ENCODE assay signal across 1 cellular context in the genomic region with DNA sequence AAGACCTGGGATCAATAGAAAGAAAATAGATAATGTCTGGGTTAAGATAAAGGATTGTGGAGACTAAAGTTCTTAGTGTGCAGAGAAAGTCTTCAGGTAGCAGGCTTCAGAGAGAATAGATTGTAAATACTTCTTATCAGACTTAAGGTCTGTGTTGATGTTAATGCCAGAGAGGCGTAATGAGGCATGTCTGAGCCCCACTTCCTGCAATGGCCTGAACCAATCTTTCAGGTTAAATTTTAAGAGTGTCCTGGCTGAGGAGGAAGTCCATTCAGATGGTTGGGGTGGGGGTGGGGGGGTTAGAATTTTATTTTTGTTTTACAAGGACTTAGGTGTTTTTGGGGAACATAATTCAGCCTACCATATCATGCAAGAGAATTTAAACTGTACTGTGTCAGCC.
A peak's percentile ranks its signal among the peaks of the same experiment; 100 is the strongest.
TF ChIP-seq lines count a peak whose summit lies in the region.

No MANE protein-coding gene starts in this region.

TF ChIP-seq in GM12878, 131 proteins besides CTCF, POLR2A, EP300 and RAD21 (continued from another document):
- TF ChIP-seq, protein P1, sequence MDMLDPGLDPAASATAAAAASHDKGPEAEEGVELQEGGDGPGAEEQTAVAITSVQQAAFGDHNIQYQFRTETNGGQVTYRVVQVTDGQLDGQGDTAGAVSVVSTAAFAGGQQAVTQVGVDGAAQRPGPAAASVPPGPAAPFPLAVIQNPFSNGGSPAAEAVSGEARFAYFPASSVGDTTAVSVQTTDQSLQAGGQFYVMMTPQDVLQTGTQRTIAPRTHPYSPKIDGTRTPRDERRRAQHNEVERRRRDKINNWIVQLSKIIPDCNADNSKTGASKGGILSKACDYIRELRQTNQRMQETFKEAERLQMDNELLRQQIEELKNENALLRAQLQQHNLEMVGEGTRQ (IDR thresholded peaks at IDR 0.05; ENCODE audit: borderline replicate concordance, low read depth, low read length): no peak
- TF ChIP-seq RCOR1 (conservative IDR thresholded peaks at IDR 0.05; ENCODE audit: low read depth, low read length): 0 out of 2 replicates have a peak, but pooled peaks have one; percentile 62
- TF ChIP-seq NR2F1 (conservative IDR thresholded peaks at IDR 0.05): no peak
- TF ChIP-seq, protein P2, sequence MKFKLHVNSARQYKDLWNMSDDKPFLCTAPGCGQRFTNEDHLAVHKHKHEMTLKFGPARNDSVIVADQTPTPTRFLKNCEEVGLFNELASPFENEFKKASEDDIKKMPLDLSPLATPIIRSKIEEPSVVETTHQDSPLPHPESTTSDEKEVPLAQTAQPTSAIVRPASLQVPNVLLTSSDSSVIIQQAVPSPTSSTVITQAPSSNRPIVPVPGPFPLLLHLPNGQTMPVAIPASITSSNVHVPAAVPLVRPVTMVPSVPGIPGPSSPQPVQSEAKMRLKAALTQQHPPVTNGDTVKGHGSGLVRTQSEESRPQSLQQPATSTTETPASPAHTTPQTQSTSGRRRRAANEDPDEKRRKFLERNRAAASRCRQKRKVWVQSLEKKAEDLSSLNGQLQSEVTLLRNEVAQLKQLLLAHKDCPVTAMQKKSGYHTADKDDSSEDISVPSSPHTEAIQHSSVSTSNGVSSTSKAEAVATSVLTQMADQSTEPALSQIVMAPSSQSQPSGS (IDR thresholded peaks at IDR 0.05; ENCODE audit: low read length): no peak
TF ChIP-seq in GM12878: peak in this region for 2.
